In the genomic region with DNA sequence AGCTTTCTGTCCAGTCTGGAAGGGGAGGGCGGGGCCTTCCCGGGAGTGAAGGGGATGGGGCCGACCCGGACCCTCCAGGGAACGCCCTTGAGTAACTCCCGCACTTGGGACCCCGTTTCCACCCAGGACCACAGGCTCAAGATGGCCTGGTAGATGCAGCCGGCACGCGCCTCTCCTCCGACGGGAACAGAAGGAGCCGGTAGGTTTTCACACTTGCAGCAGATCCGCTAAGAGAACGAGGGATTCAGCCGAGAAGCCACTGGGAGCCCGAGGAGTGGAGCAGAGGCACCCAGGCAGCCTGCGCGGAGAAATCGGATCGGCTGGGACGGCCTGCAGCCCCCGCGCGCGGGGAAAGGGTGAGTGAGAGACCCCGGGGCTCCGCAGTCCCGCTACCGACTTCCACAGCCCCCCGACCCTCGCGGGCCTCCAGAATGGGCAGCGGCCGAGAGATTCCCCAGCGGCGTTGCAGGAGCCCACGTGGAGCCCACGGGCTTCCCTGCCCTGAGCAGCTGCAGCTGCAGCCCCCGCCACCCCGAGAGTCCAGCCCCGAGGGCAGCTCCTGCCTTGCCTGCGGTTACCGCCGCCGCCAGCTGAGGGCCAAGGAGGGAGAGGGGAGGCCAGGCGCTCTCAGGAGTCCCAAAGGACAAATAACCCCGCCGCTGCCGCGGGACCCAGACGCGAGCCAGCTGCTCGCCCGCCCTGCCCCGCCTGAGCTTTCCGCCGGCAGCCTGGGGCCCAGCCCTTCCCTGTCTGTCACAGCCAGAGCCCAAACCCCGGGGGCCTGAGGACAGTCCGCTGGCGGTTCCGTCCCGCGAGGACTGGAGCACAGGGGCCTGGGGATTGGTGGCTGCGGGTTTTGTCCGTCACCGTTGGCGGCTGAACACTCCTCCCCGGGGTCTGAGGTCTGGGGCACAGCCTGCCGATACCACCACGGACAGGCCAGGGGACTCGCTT, we compare ENCODE assay signal across 12 cellular contexts. TPM values are rescaled to one million over a fixed set of nuclear protein-coding genes. Genes with fewer than 3 reads are reported as not detected.
DNase-seq lines count a peak whose midpoint lies in the region; ATAC-seq and TF ChIP-seq lines count a peak whose summit lies in the region.
"Had no signal": no experiment of that assay in that cellular context is flagged by ENCODE, and none has a peak within 500 bp of the region (broad histone marks: within the 10 kb centered on the region; RNA-seq: fewer than 3 reads in every experiment).

No MANE protein-coding gene starts in this region.

- no peak overlapping the region for H3K4me3 Mint-ChIP-seq in activated T-cell treated with anti-CD3 and anti-CD28 coated beads, Interleukin-2, amount 50 U/mL, for 24 hours

- peaks cover 10% of the 10 kb centered on the region for H3K9me3 Mint-ChIP-seq in activated T-cell treated with anti-CD3 and anti-CD28 coated beads, Interleukin-2, amount 50 U/mL, for 24 hours

- DNase-seq in activated T-cell treated with anti-CD3 and anti-CD28 coated beads, Interleukin-2, amount 50 U/mL, for 24 hours: peak; percentile 34
- no peak for DNase-seq in activated T-cell treated with anti-CD3 and anti-CD28 coated beads, Interleukin-2, amount 50 U/mL, for 48 hours
- DNase-seq in WERI-Rb-1: peak; percentile 57
- no peak for DNase-seq in left colon
- no peak for DNase-seq in testis
- no peak for DNase-seq in DMS153 (lab: John Stamatoyannopoulos, UW)
- DNase-seq in 8988T: no peak
- DNase-seq: activated naive CD4-positive, alpha-beta T cell; NCI-H2081 treated with DMSO at 0.1 percent for 48 hours; T-helper 2 cell had no signal

- H3K27ac Mint-ChIP-seq in activated T-cell treated with anti-CD3 and anti-CD28 coated beads, Interleukin-2, amount 50 U/mL, for 24 hours: no peak overlapping the region

- peaks cover 72% of the 10 kb centered on the region for H3K27me3 Mint-ChIP-seq in activated T-cell treated with anti-CD3 and anti-CD28 coated beads, Interleukin-2, amount 50 U/mL, for 24 hours

- peak; percentile 25 for ATAC-seq in left colon
- no peak for ATAC-seq in GM21423 (IDR thresholded peaks at IDR 0.05; ENCODE audit: unreplicated experiment)
- ATAC-seq: Panc1 had no signal

- H3K4me1 Mint-ChIP-seq in activated T-cell treated with anti-CD3 and anti-CD28 coated beads, Interleukin-2, amount 50 U/mL, for 24 hours (ENCODE audit: low read depth): peaks cover 8% of the 10 kb centered on the region

- WGBS in testis, 2 donors: 3 to 4% methylated on average over 32 to 66 of the region's 72 CpGs

- H3K27ac ChIP-seq in WERI-Rb-1 (no peak overlapping the region), testis (no peak overlapping the region)

- intact Hi-C loops in left colon (cut with DNase I, micrococcal nuclease) (no loop called here), testis (cut with DNase I; ENCODE audit: low total_unique reads) (no loop called here)

- TF ChIP-seq CTCF in WERI-Rb-1 (IDR thresholded peaks at IDR 0.05; ENCODE audit: low read depth, low read length) (no peak), testis (IDR thresholded peaks at IDR 0.05) (no peak)

- no peaks in the 10 kb centered on the region for H3K36me3 Mint-ChIP-seq in activated T-cell treated with anti-CD3 and anti-CD28 coated beads, Interleukin-2, amount 50 U/mL, for 24 hours (ENCODE audit: low read depth)

- no peak for TF ChIP-seq POLR2A in testis (IDR thresholded peaks at IDR 0.05)

- H3K36me3 ChIP-seq in WERI-Rb-1 (no peaks in the 10 kb centered on the region), testis (ENCODE audit: low read depth, missing control alignments) (no peaks in the 10 kb centered on the region)

- no peaks in the 10 kb centered on the region for H3K4me1 ChIP-seq in testis

- H3K4me3 ChIP-seq in WERI-Rb-1 (ENCODE audit: low read depth, low read length) (peak overlapping the region; percentile 28), testis (peak overlapping the region; percentile 24 to 29)

- H3K27me3 ChIP-seq in WERI-Rb-1 (ENCODE audit: insufficient read depth, low read depth, severe bottlenecking) (peaks cover 16% of the 10 kb centered on the region), testis (no peaks in the 10 kb centered on the region)

- H3K9me3 ChIP-seq in WERI-Rb-1 (ENCODE audit: severe bottlenecking) (peaks cover 36% of the 10 kb centered on the region), testis (no peaks in the 10 kb centered on the region)

RNA-seq across cellular contexts. Expression of gene IFT22, which starts 21.8 kb away (rescaled TPM):
- total RNA-seq in left colon: 1 to 10 TPM; 6.0 to 9.1 TPM
- total RNA-seq in testis: 10 to 100 TPM; 47.4 to 94.6 TPM
- 270 TPM for polyA plus RNA-seq in testis (ENCODE audit: insufficient read depth, low read depth, low replicate concordance)

RNA-seq across cellular contexts. Expression of gene FIS1, which starts 54.9 kb away (rescaled TPM):
- 100 to 1,000 TPM; 150 to 156 TPM for total RNA-seq in left colon
- total RNA-seq in testis: 100 to 1,000 TPM; 228 to 273 TPM
- 233 TPM for polyA plus RNA-seq in testis (ENCODE audit: insufficient read depth, low read depth, low replicate concordance)

Comparison
In these comparisons a context has a peak if more than half of its experiments do, and no peak if none do; other contexts are left out.
1. DNase-seq: peak in activated T-cell treated with anti-CD3 and anti-CD28 coated beads, Interleukin-2, amount 50 U/mL, for 24 hours (single experiment) and WERI-Rb-1 (single experiment); none in activated T-cell treated with anti-CD3 and anti-CD28 coated beads, Interleukin-2, amount 50 U/mL, for 48 hours (0 of 2), left colon (0 of 2), testis (single experiment), DMS153 (single experiment) and 8988T (single experiment).
2. RNA of gene IFT22, which starts 21.8 kb away (total RNA-seq): 47.4 to 94.6 TPM in testis; 6.0 to 9.1 TPM in left colon; every median in the first group is over 4 times any median in the second.